8 cellular contexts compared by ENCODE assay signal in genomic region chr16:31072540-31073072, GRCh38. TPM values are rescaled to one million over a fixed set of nuclear protein-coding genes. Genes with fewer than 3 reads are reported as not detected.
A peak's percentile ranks its signal among the peaks of the same experiment; 100 is the strongest.
DNase-seq lines count a peak whose midpoint lies in the region; ATAC-seq and TF ChIP-seq lines count a peak whose summit lies in the region.

No MANE protein-coding gene starts in this region.

- H3K4ac ChIP-seq in IMR-90 (ENCODE audit: low read depth, low read length): peak overlapping the region; percentile 100

- peak overlapping the region; percentile 80 for H2AK5ac ChIP-seq in IMR-90 (ENCODE audit: low read depth, low read length)

- peak overlapping the region; percentile 89 for H2BK120ac ChIP-seq in IMR-90 (ENCODE audit: low read depth, low read length)

- 0 out of 2 replicates have a peak, but pooled peaks cover 6% of the 10 kb centered on the region for H3K9me1 ChIP-seq in IMR-90 (ENCODE audit: insufficient read depth, low read length)

- peaks cover under 1% of the 10 kb centered on the region for H3K36me3 Mint-ChIP-seq in progenitor cell of endocrine pancreas (ENCODE audit: insufficient read depth)

- POLR2A ChIA-PET in IMR-90 (lab: Charles Lee; ENCODE audit: unreplicated experiment): interaction anchor here (1.3 to 1.9 kb wide), 2 partner anchors 14 to 89 kb away, joined by 3 to 6 read pairs; no protein-coding TSS in a partner anchor

- H3K4me1 ChIP-seq in IMR-90 (ENCODE audit: control insufficient read depth, insufficient read depth, low read length) (peaks cover 6% of the 10 kb centered on the region), foreskin keratinocyte (no peaks in the 10 kb centered on the region)

- no TSS peak for BruUV-seq in IMR-90 (replicated peaks; lab: Mats Ljungman, UMichigan)

- H2AK9ac ChIP-seq in IMR-90 (replicated peaks; ENCODE audit: low read depth, low read length, poor library complexity): peak overlapping the region; percentile 98

- peaks cover 9 to 53% of the 10 kb centered on the region in 2 experiments for H3K79me1 ChIP-seq in IMR-90 (ENCODE audit: low read depth in 1 of 2, low read length in 2 of 2)

- peak overlapping the region; percentile 98 for H3K14ac ChIP-seq in IMR-90 (replicated peaks; ENCODE audit: low read depth, low read length)

- peak overlapping the region; percentile 96 for H3K9ac ChIP-seq in IMR-90 (ENCODE audit: low read depth, low read length)

- H2BK15ac ChIP-seq in IMR-90 (ENCODE audit: low read depth, low read length): no peak overlapping the region

- WGBS in IMR-90 (ENCODE audit: extremely low coverage in 2 of 2, insufficient read length in 1 of 2), 2 experiments: 0% methylated on average over 5 of the region's 20 CpGs; no CpG with 5 or more reads in 1 of the 2 experiments

- ATAC-seq in IMR-90 (ENCODE audit: low read depth): peak; percentile 4
- ATAC-seq in foreskin keratinocyte: no peak
- no peak for ATAC-seq in HG03139 (IDR thresholded peaks at IDR 0.05; ENCODE audit: unreplicated experiment)

- peak overlapping the region; percentile 95 for H4K5ac ChIP-seq in IMR-90 (ENCODE audit: low read depth, low read length)

- peak overlapping the region; percentile 38 for H3K18ac ChIP-seq in IMR-90 (ENCODE audit: low read depth, low read length)

- H3K9me3 Mint-ChIP-seq in progenitor cell of endocrine pancreas (ENCODE audit: low read depth): no peaks in the 10 kb centered on the region

- peaks cover 15% of the 10 kb centered on the region for H3K36me3 ChIP-seq in IMR-90 (ENCODE audit: control insufficient read depth, insufficient read depth, low read length)

- no peak overlapping the region for H2BK20ac ChIP-seq in IMR-90 (ENCODE audit: low read depth, low read length)

- in situ Hi-C loops in IMR-90 (cut with MboI; ENCODE audit: low sequenced_read_pairs): loop anchor here (10.0 kb wide), 1 partner anchor 392 kb away; no protein-coding TSS in a partner anchor

- H3K27ac ChIP-seq in IMR-90 (ENCODE audit: insufficient read depth, low read length) (peak overlapping the region; percentile 90), foreskin keratinocyte (peak overlapping the region; percentile 85)

- TF ChIP-seq POLR2A in IMR-90 (IDR thresholded peaks at IDR 0.05; ENCODE audit: low read depth, low read length): no peak

- intact Hi-C loops in IMR-90 (cut with micrococcal nuclease): loop anchor here (1.0 to 10.0 kb wide), 3 partner anchors 39 to 118 kb away; partner anchors contain the start of genes SETD1A and STX4

- H3K56ac ChIP-seq in IMR-90 (ENCODE audit: extremely low read depth, insufficient read depth, low read length): peak overlapping the region; percentile 87

- no peaks in the 10 kb centered on the region for H3K27me3 Mint-ChIP-seq in progenitor cell of endocrine pancreas

- no peak for TF ChIP-seq CTCF in IMR-90 (conservative IDR thresholded peaks at IDR 0.05; ENCODE audit: low read depth, low read length)
- no peak for TF ChIP-seq CTCF in foreskin keratinocyte (conservative IDR thresholded peaks at IDR 0.05)
- TF ChIP-seq CTCF in progenitor cell of endocrine pancreas (IDR thresholded peaks at IDR 0.05; ENCODE audit: unreplicated experiment): no peak

- H4K91ac ChIP-seq in IMR-90 (ENCODE audit: insufficient read depth, low read depth, low read length): peak overlapping the region; percentile 93

- H3K4me3 Mint-ChIP-seq in progenitor cell of endocrine pancreas (ENCODE audit: low read depth): peak overlapping the region; percentile 99

- no peaks in the 10 kb centered on the region; the same call in 1 of the 2 replicates for H4K20me1 ChIP-seq in IMR-90 (ENCODE audit: insufficient read depth, low read length)

- peaks cover 19% of the 10 kb centered on the region for H3K4me1 Mint-ChIP-seq in progenitor cell of endocrine pancreas (ENCODE audit: low read depth)

- peak overlapping the region; percentile 91 for H2AFZ ChIP-seq in IMR-90 (replicated peaks; ENCODE audit: low read length, poor library complexity)

- dilution Hi-C loops in IMR-90 (cut with HindIII; ENCODE audit: low sequenced_read_pairs, unreplicated experiment): no loop called here

- peak overlapping the region; percentile 88 for H3K4me2 ChIP-seq in IMR-90 (ENCODE audit: low read depth, low read length)

- H3K27ac Mint-ChIP-seq in progenitor cell of endocrine pancreas: peak overlapping the region; percentile 99

- no peak for TF ChIP-seq RAD21 in IMR-90 (IDR thresholded peaks at IDR 0.05; ENCODE audit: low read length)

- H3K27me3 ChIP-seq in IMR-90 (ENCODE audit: control insufficient read depth, insufficient read depth, low read length) (no peaks in the 10 kb centered on the region), foreskin keratinocyte (no peaks in the 10 kb centered on the region)

- peak overlapping the region; percentile 83 to 98 for H4K8ac ChIP-seq in IMR-90 (ENCODE audit: low read depth in 2 of 2, low read length in 2 of 2)

- DNase-seq in NCI-H146 (lab: John Stamatoyannopoulos, UW): peak; percentile 40
- no peak for DNase-seq in NCI-H146 treated with DMSO at 0.1 percent for 48 hours (lab: John Stamatoyannopoulos, UW; ENCODE audit: unreplicated experiment)
- DNase-seq in IMR-90: peak; percentile 69
- peak; percentile 59 for DNase-seq in activated T-cell treated with anti-CD3 and anti-CD28 coated beads, Interleukin-2, amount 50 U/mL, for 48 hours
- peak in 1 of 2 donors; percentile 25 for DNase-seq in foreskin keratinocyte
- DNase-seq in progenitor cell of endocrine pancreas (ENCODE audit: low spot score, unreplicated experiment): no peak
- DNase-seq in H4 (ENCODE audit: low spot score): no peak

- H2BK5ac ChIP-seq in IMR-90 (ENCODE audit: low read depth, low read length, poor library complexity, severe bottlenecking): peak overlapping the region; percentile 88

- H3K23ac ChIP-seq in IMR-90 (ENCODE audit: low read depth, low read length): peak overlapping the region; percentile 92

- CTCF ChIA-PET in IMR-90 (lab: Yijun Ruan, JAX): no interaction called here

- H3K4me3 ChIP-seq in IMR-90 (ENCODE audit: insufficient read depth, low read depth, low read length): peak overlapping the region; percentile 81

- H3K9me3 ChIP-seq in IMR-90 (ENCODE audit: control insufficient read depth, insufficient read depth, low read length): no peaks in the 10 kb centered on the region

TF ChIP-seq in IMR-90, 13 proteins besides CTCF, POLR2A, EP300 and RAD21 (continues in another document):
- no peak for TF ChIP-seq BHLHE40 (IDR thresholded peaks at IDR 0.05; ENCODE audit: low read depth, low read length)
- no peak for TF ChIP-seq NFE2L2 (IDR thresholded peaks at IDR 0.05; ENCODE audit: low read depth, low read length)
- no peak for TF ChIP-seq MAZ (IDR thresholded peaks at IDR 0.05; ENCODE audit: borderline replicate concordance, low read depth, low read length)
- TF ChIP-seq CHD1 (IDR thresholded peaks at IDR 0.05; ENCODE audit: low read depth, low read length): no peak
- no peak for TF ChIP-seq SMC3 (IDR thresholded peaks at IDR 0.05; ENCODE audit: low read depth, low read length)
- no peak for TF ChIP-seq RFX5 (IDR thresholded peaks at IDR 0.05; ENCODE audit: low read depth, low read length)

RNA-seq across cellular contexts. Expression of gene ZNF668, which starts 1.4 kb away (rescaled TPM):
- total RNA-seq in IMR-90 (2012; rRNA removed) (4.5 and 5.3 TPM in 2 replicates), foreskin keratinocyte (11.9 and 12.6 TPM in 2 replicates), progenitor cell of endocrine pancreas (14.3 and 17.5 TPM in 2 replicates)
- polyA plus RNA-seq in IMR-90 (2012; rRNA removed) (11.6 and 15.4 TPM in 2 replicates), foreskin keratinocyte (10.9 and 11.9 TPM in 2 replicates)
- polyA plus RNA-seq in IMR-90 (2012; cell fraction: cytosol; rRNA removed): 10.8 and 19.1 TPM in 2 replicates
- 9.0 and 26.5 TPM in 2 replicates for polyA plus RNA-seq in IMR-90 (2012; cell fraction: nucleus; rRNA removed; ENCODE audit: low replicate concordance)
- total RNA-seq in H4 (2014; rRNA removed; shearing (Covaris generic)): 5.6 and 7.0 TPM in 2 replicates

RNA-seq across cellular contexts. Expression of gene ZNF646, which starts 1.6 kb away (rescaled TPM):
- 6.8 and 6.9 TPM in 2 replicates for total RNA-seq in IMR-90 (2012; rRNA removed)
- 4.9 and 5.5 TPM in 2 replicates for polyA plus RNA-seq in IMR-90 (2012; rRNA removed)
- 2.3 and 2.7 TPM in 2 replicates for polyA plus RNA-seq in IMR-90 (2012; cell fraction: cytosol; rRNA removed)
- polyA plus RNA-seq in IMR-90 (2012; cell fraction: nucleus; rRNA removed; ENCODE audit: low replicate concordance): 6.3 and 10.7 TPM in 2 replicates
- 11.0 and 12.2 TPM in 2 replicates for total RNA-seq in foreskin keratinocyte
- 2.5 TPM in 2 replicates for polyA plus RNA-seq in foreskin keratinocyte
- total RNA-seq in progenitor cell of endocrine pancreas: 28.5 and 32.6 TPM in 2 replicates
- total RNA-seq in H4 (2014; rRNA removed; shearing (Covaris generic)): 6.4 and 6.9 TPM in 2 replicates

RNA-seq across cellular contexts. Expression of gene PRSS53, which starts 16.1 kb away (rescaled TPM):
- 0.56 and 0.72 TPM in 2 replicates for total RNA-seq in IMR-90 (2012; rRNA removed)
- polyA plus RNA-seq in IMR-90 (2012; rRNA removed): 5.4 and 5.9 TPM in 2 replicates
- 1.2 and 1.8 TPM in 2 replicates for polyA plus RNA-seq in IMR-90 (2012; cell fraction: cytosol; rRNA removed)
- 63.3 and 120 TPM in 2 replicates for polyA plus RNA-seq in IMR-90 (2012; cell fraction: nucleus; rRNA removed; ENCODE audit: low replicate concordance)
- 1.1 and 1.4 TPM in 2 replicates for total RNA-seq in foreskin keratinocyte
- 1.8 and 2.1 TPM in 2 replicates for polyA plus RNA-seq in foreskin keratinocyte
- total RNA-seq in progenitor cell of endocrine pancreas: 2.3 and 2.9 TPM in 2 replicates
- total RNA-seq in H4 (2014; rRNA removed; shearing (Covaris generic)): 0.14 and 0.31 TPM in 2 replicates

RNA-seq across cellular contexts. Expression of gene VKORC1, which starts 22.0 kb away (rescaled TPM):
- 61.9 and 65.2 TPM in 2 replicates for total RNA-seq in IMR-90 (2012; rRNA removed)
- 317 and 362 TPM in 2 replicates for polyA plus RNA-seq in IMR-90 (2012; rRNA removed)
- polyA plus RNA-seq in IMR-90 (2012; cell fraction: cytosol; rRNA removed): 544 and 807 TPM in 2 replicates
- 203 and 293 TPM in 2 replicates for polyA plus RNA-seq in IMR-90 (2012; cell fraction: nucleus; rRNA removed; ENCODE audit: low replicate concordance)
- 82.5 and 85.9 TPM in 2 replicates for total RNA-seq in foreskin keratinocyte
- 122 and 129 TPM in 2 replicates for polyA plus RNA-seq in foreskin keratinocyte
- 51.0 and 54.8 TPM in 2 replicates for total RNA-seq in progenitor cell of endocrine pancreas
- 75.1 and 81.7 TPM in 2 replicates for total RNA-seq in H4 (2014; rRNA removed; shearing (Covaris generic))

RNA-seq across cellular contexts. Expression of gene BCKDK, which starts 35.6 kb away (rescaled TPM):
- total RNA-seq in IMR-90 (2012; rRNA removed) (24.4 and 26.0 TPM in 2 replicates), foreskin keratinocyte (41.1 and 41.9 TPM in 2 replicates), progenitor cell of endocrine pancreas (40.1 and 41.7 TPM in 2 replicates)
- polyA plus RNA-seq in IMR-90 (2012; rRNA removed) (79.3 and 89.7 TPM in 2 replicates), foreskin keratinocyte (58.7 and 60.3 TPM in 2 replicates)
- polyA plus RNA-seq in IMR-90 (2012; cell fraction: cytosol; rRNA removed): 78.8 and 105 TPM in 2 replicates
- polyA plus RNA-seq in IMR-90 (2012; cell fraction: nucleus; rRNA removed; ENCODE audit: low replicate concordance): 56.0 and 112 TPM in 2 replicates
- 32.7 and 38.6 TPM in 2 replicates for total RNA-seq in H4 (2014; rRNA removed; shearing (Covaris generic))

Comparison
In these comparisons a context has a peak if more than half of its experiments do, and no peak if none do; other contexts are left out.
1. DNase-seq: peak in NCI-H146 (single experiment), IMR-90 (single experiment) and activated T-cell treated with anti-CD3 and anti-CD28 coated beads, Interleukin-2, amount 50 U/mL, for 48 hours (2 of 2); none in NCI-H146 treated with DMSO at 0.1 percent for 48 hours (single experiment), progenitor cell of endocrine pancreas (single experiment) and H4 (single experiment).